ENCODE assay signal across 9 cellular contexts in genomic region chr6:159701413-159701999, GRCh38. TPM values are rescaled to one million over a fixed set of nuclear protein-coding genes. Genes with fewer than 3 reads are reported as not detected.
DNase-seq lines count a peak whose midpoint lies in the region; ATAC-seq and TF ChIP-seq lines count a peak whose summit lies in the region.
"Had no signal": no experiment of that assay in that cellular context is flagged by ENCODE, and none has a peak within 500 bp of the region (broad histone marks: within the 10 kb centered on the region; RNA-seq: fewer than 3 reads in every experiment).

No MANE protein-coding gene starts in this region.

- H3K4me1 Mint-ChIP-seq in activated naive CD4-positive, alpha-beta T cell treated with anti-CD3 and anti-CD28 coated beads, Interleukin-2, amount 50 U/mL, for 24 hours = peaks cover 17% of the 10 kb centered on the region

- H3K27ac Mint-ChIP-seq in activated naive CD4-positive, alpha-beta T cell treated with anti-CD3 and anti-CD28 coated beads, Interleukin-2, amount 50 U/mL, for 24 hours = peak overlapping the region; percentile 88

- H3K4me3 ChIP-seq in body of pancreas (no peak overlapping the region), uterus (no peak overlapping the region)

- H3K9me3 ChIP-seq in body of pancreas (no peaks in the 10 kb centered on the region), uterus (no peaks in the 10 kb centered on the region)

- no peaks in the 10 kb centered on the region for H3K27me3 Mint-ChIP-seq in activated naive CD4-positive, alpha-beta T cell treated with anti-CD3 and anti-CD28 coated beads, Interleukin-2, amount 50 U/mL, for 24 hours

- intact Hi-C loops in body of pancreas (cut with DNase I) = no loop called here
- intact Hi-C loops in uterus (cut with DNase I; ENCODE audit: low total_unique reads) = no loop called here

- ATAC-seq in body of pancreas (peak; percentile 90), left lobe of liver (peak; percentile 49), GM19397 (IDR thresholded peaks at IDR 0.05; ENCODE audit: unreplicated experiment) (no peak), GM21786 (IDR thresholded peaks at IDR 0.05; ENCODE audit: unreplicated experiment) (no peak)

- no peak for DNase-seq in activated naive CD4-positive, alpha-beta T cell treated with anti-CD3 and anti-CD28 coated beads, Interleukin-2, amount 50 U/mL, for 16 hours
- peak in 2 of 4 donors; percentile 41 to 55 for DNase-seq in body of pancreas
- no peak for DNase-seq in left lobe of liver (ENCODE audit: low spot score)
- peak; percentile 55 to 63 for DNase-seq in uterus
- DNase-seq in ureter (ENCODE audit: low spot score) = no peak
- DNase-seq: SHP77 treated with DMSO at 0.1 percent for 48 hours had no signal

- H3K36me3 Mint-ChIP-seq in activated naive CD4-positive, alpha-beta T cell treated with anti-CD3 and anti-CD28 coated beads, Interleukin-2, amount 50 U/mL, for 24 hours = peaks cover 3% of the 10 kb centered on the region

- H3K4me1 ChIP-seq in body of pancreas (peaks cover 21% of the 10 kb centered on the region), uterus (peaks cover 0 to 6% of the 10 kb centered on the region in 2 donors)

- H3K27ac ChIP-seq in body of pancreas = peak overlapping the region in 2 of 4 donors; percentile 69 to 74
- H3K27ac ChIP-seq in uterus = peak overlapping the region; percentile 81 to 92

- TF ChIP-seq CTCF in body of pancreas (IDR thresholded peaks at IDR 0.05) (no peak), uterus (IDR thresholded peaks at IDR 0.05) (no peak)

- WGBS in body of pancreas, 2 donors = 74 to 78% methylated on average over 7 of the region's 7 CpGs

- H3K9me3 Mint-ChIP-seq in activated naive CD4-positive, alpha-beta T cell treated with anti-CD3 and anti-CD28 coated beads, Interleukin-2, amount 50 U/mL, for 24 hours = no peaks in the 10 kb centered on the region

- TF ChIP-seq POLR2A in body of pancreas (IDR thresholded peaks at IDR 0.05) = no peak
- TF ChIP-seq POLR2A in uterus (IDR thresholded peaks at IDR 0.05) = no peak

- H3K36me3 ChIP-seq in body of pancreas (replicated peaks in 1 of 2; ENCODE audit: insufficient read depth in 1 of 2, low read depth in 2 of 2) = no peaks in the 10 kb centered on the region
- no peaks in the 10 kb centered on the region for H3K36me3 ChIP-seq in uterus

- H3K4me3 Mint-ChIP-seq in activated naive CD4-positive, alpha-beta T cell treated with anti-CD3 and anti-CD28 coated beads, Interleukin-2, amount 50 U/mL, for 24 hours = no peak overlapping the region

- H3K27me3 ChIP-seq in body of pancreas (no peaks in the 10 kb centered on the region), uterus (no peaks in the 10 kb centered on the region)

RNA-seq across cellular contexts. Expression of gene SOD2, which starts 8.5 kb away (rescaled TPM):
- 100 to 1,000 TPM in 1 of 2 donors, 10 to 100 TPM in 1; 70.5 to 171 TPM for total RNA-seq in body of pancreas
- total RNA-seq in left lobe of liver = 608 TPM
- total RNA-seq in uterus = 100 to 1,000 TPM in 3 of 4 donors, 10 to 100 TPM in 1; 34.1 to 305 (median 208) TPM
- total RNA-seq in ureter = 238 TPM

RNA-seq across cellular contexts. Expression of gene WTAP, which starts 25.8 kb away (rescaled TPM):
- total RNA-seq in body of pancreas (10 to 100 TPM; 56.8 to 58.7 TPM), left lobe of liver (23.7 TPM), uterus (100 to 1,000 TPM in 2 of 4 donors, 10 to 100 TPM in 2; 33.3 to 139 (median 95.9) TPM), ureter (111 TPM)

Comparison
In these comparisons a context has a peak if more than half of its experiments do, and no peak if none do; other contexts are left out.
1. DNase-seq: peak in uterus (2 of 2); none in activated naive CD4-positive, alpha-beta T cell treated with anti-CD3 and anti-CD28 coated beads, Interleukin-2, amount 50 U/mL, for 16 hours (single experiment), left lobe of liver (single experiment) and ureter (single experiment).
2. ATAC-seq: peak in body of pancreas (single experiment) and left lobe of liver (single experiment); none in GM19397 (single experiment) and GM21786 (single experiment).